In genomic region chr7:90210925-90211324, GRCh38 we compare ENCODE assay signal across 9 cellular contexts. TPM values are rescaled to one million over a fixed set of nuclear protein-coding genes. Genes with fewer than 3 reads are reported as not detected.
DNase-seq lines count a peak whose midpoint lies in the region; ATAC-seq and FAIRE-seq lines count a peak whose summit lies in the region.
"Had no signal": no experiment of that assay in that cellular context is flagged by ENCODE, and none has a peak within 500 bp of the region (broad histone marks: within the 10 kb centered on the region; RNA-seq: fewer than 3 reads in every experiment).

No MANE protein-coding gene starts in this region.

- ATAC-seq in GM19463 (IDR thresholded peaks at IDR 0.05; ENCODE audit: unreplicated experiment): no peak
- ATAC-seq in HG03571 (IDR thresholded peaks at IDR 0.05; ENCODE audit: unreplicated experiment): no peak

- DNase-seq in GM19239 (ENCODE audit: insufficient read length, low spot score) (no peak), SW480 (ENCODE audit: low spot score) (peak; percentile 79), head of caudate nucleus (peak in 37 of 42 donors; percentile 6 to 63 (median 28)), renal cortical epithelial cell (ENCODE audit: low read depth) (peak; percentile 25), MV-4-11 (lab: John Stamatoyannopoulos, UW) (no peak), NCI-H345 treated with DMSO at 0.1 percent for 48 hours (lab: John Stamatoyannopoulos, UW; ENCODE audit: unreplicated experiment) (no peak)

- intact Hi-C loops in head of caudate nucleus (cut with DNase I): no loop called here

- peak; percentile 68 for FAIRE-seq in GM19239 (lab: Jason Lieb, UNC)
- FAIRE-seq: TTC549 had no signal

RNA-seq across cellular contexts. Expression of gene STEAP2, which starts 0.6 kb away (rescaled TPM):
- total RNA-seq in renal cortical epithelial cell: 7.1 and 20.2 TPM in 2 replicates

RNA-seq across cellular contexts. Expression of gene CFAP69, which starts 34.0 kb away (rescaled TPM):
- 0.87 and 10.3 TPM in 2 replicates for total RNA-seq in renal cortical epithelial cell

RNA-seq across cellular contexts. Expression of gene STEAP1, which starts 56.7 kb away (rescaled TPM):
- 13.4 and 17.4 TPM in 2 replicates for total RNA-seq in renal cortical epithelial cell

Comparison
In these comparisons a context has a peak if more than half of its experiments do, and no peak if none do; other contexts are left out.
1. DNase-seq: peak in SW480 (single experiment), head of caudate nucleus (37 of 42) and renal cortical epithelial cell (single experiment); none in GM19239 (single experiment), MV-4-11 (single experiment) and NCI-H345 treated with DMSO at 0.1 percent for 48 hours (single experiment).